ENCODE assay signal across 27 cellular contexts in the genomic region with DNA sequence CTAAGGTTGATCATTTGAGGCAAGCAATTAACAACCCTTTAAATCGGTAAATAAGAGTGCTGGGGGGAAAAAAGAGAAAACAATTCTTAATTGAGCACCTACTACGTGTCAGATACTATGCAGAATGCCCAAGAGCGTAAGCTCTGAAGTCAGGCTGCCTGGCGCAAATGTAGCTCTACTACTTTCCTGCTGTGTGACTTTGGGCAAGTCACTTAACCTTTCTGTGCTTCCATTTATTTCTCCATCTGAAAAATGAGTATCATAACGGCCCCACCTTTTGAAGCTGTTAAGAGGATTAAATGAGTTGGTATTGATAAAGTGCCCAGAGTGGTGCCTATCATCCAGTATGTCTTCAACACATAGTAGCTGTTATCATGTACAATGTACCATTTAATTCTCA.
"Had no signal": no experiment of that assay in that cellular context is flagged by ENCODE, and none has a peak within 500 bp of the region (broad histone marks: within the 10 kb centered on the region; RNA-seq: fewer than 3 reads in every experiment).

No MANE protein-coding gene starts in this region.

- H3K27me3 ChIP-seq: colonic mucosa, dorsolateral prefrontal cortex, gastrocnemius medialis had no signal

- H3K4me1 ChIP-seq: colonic mucosa, esophagus squamous epithelium, gastrocnemius medialis, gastroesophageal sphincter, heart left ventricle, heart right ventricle had no signal

- H3K4me3 ChIP-seq: colonic mucosa, coronary artery, dorsolateral prefrontal cortex, esophagus muscularis mucosa, esophagus squamous epithelium, gastrocnemius medialis, gastroesophageal sphincter, heart left ventricle, heart right ventricle had no signal

- H3K27ac ChIP-seq: colonic mucosa, coronary artery, epithelial cell of prostate, esophagus muscularis mucosa, esophagus squamous epithelium, gastrocnemius medialis, gastroesophageal sphincter, heart left ventricle, heart right ventricle had no signal

- FAIRE-seq: colon, endometrium, endothelial cell of umbilical vein, frontal cortex had no signal

- ATAC-seq: effector memory CD8-positive, alpha-beta T cell; esophagus mucosa; gastrocnemius medialis; gastroesophageal sphincter; heart left ventricle; heart right ventricle had no signal

- DNase-seq: colonic mucosa; cortex of kidney; dermis blood vessel endothelial cell; dorsolateral prefrontal cortex; effector CD4-positive, alpha-beta T cell; effector CD8-positive, alpha-beta T cell; effector memory CD4-positive, alpha-beta T cell; effector memory CD8-positive, alpha-beta T cell; endodermal cell; erythroblast; esophagus squamous epithelium; foreskin fibroblast; foreskin melanocyte; gastrocnemius medialis; glutamatergic neuron; head of caudate nucleus; heart left ventricle; heart right ventricle had no signal

- H3K36me3 ChIP-seq: colonic mucosa, esophagus muscularis mucosa, esophagus squamous epithelium, gastrocnemius medialis, gastroesophageal sphincter, heart left ventricle, heart right ventricle had no signal

- H3K9me3 ChIP-seq: colonic mucosa, esophagus muscularis mucosa, esophagus squamous epithelium, gastrocnemius medialis, gastroesophageal sphincter, heart left ventricle, heart right ventricle had no signal
